In genomic region chr3:6255229-6255628, GRCh38 we compare ENCODE assay signal across 18 cellular contexts.
DNase-seq lines count a peak whose midpoint lies in the region; ATAC-seq and TF ChIP-seq lines count a peak whose summit lies in the region.
"Had no signal": no experiment of that assay in that cellular context is flagged by ENCODE, and none has a peak within 500 bp of the region (broad histone marks: within the 10 kb centered on the region; RNA-seq: fewer than 3 reads in every experiment).

No MANE protein-coding gene starts in this region.

- no peaks in the 10 kb centered on the region for H3K36me3 Mint-ChIP-seq in CD8-positive, alpha-beta T cell

- no peak overlapping the region for H3K4me3 ChIP-seq in DOHH2 (ENCODE audit: low read length)
- no peak overlapping the region for H3K4me3 ChIP-seq in OCI-LY1 (ENCODE audit: low read depth, low read length, poor library complexity, severe bottlenecking)
- H3K4me3 ChIP-seq in CD8-positive, alpha-beta T cell (ENCODE audit: low read depth, low read length) = no peak overlapping the region
- H3K4me3 ChIP-seq: HAP-1 had no signal

- H3K4me2 ChIP-seq in DOHH2 (ENCODE audit: low read length) (no peak overlapping the region), OCI-LY1 (ENCODE audit: low read length) (no peak overlapping the region)

- no peak overlapping the region for H3K4me3 Mint-ChIP-seq in CD8-positive, alpha-beta T cell
- H3K4me3 Mint-ChIP-seq: CD4-positive, alpha-beta T cell had no signal

- H3K4me1 ChIP-seq in DOHH2 (ENCODE audit: control insufficient read depth, low read length) (peaks cover 35% of the 10 kb centered on the region), OCI-LY1 (ENCODE audit: insufficient read depth, low read length, severe bottlenecking) (peaks cover 29% of the 10 kb centered on the region)
- H3K4me1 ChIP-seq in CD8-positive, alpha-beta T cell (ENCODE audit: insufficient read depth, low read length) = no peaks in the 10 kb centered on the region
- H3K4me1 ChIP-seq: BE2C, HAP-1 had no signal

- no peak overlapping the region for H3K9ac ChIP-seq in OCI-LY1 (ENCODE audit: low read length)

- TF ChIP-seq CTCF in DOHH2 (IDR thresholded peaks at IDR 0.05; ENCODE audit: low read depth, low read length, poor library complexity, severe bottlenecking) = peak; percentile 27
- peak; percentile 56 for TF ChIP-seq CTCF in OCI-LY1 (IDR thresholded peaks at IDR 0.05; ENCODE audit: low read length)
- no peak for TF ChIP-seq CTCF in CD8-positive, alpha-beta T cell (IDR thresholded peaks at IDR 0.05)

- H3F3A ChIP-seq in DOHH2 (ENCODE audit: control insufficient read depth, insufficient read depth) (peaks cover 8% of the 10 kb centered on the region), OCI-LY1 (ENCODE audit: insufficient read depth, low read length) (no peaks in the 10 kb centered on the region)

- H3K27ac Mint-ChIP-seq in CD8-positive, alpha-beta T cell = no peak overlapping the region
- H3K27ac Mint-ChIP-seq: CD4-positive, alpha-beta T cell had no signal

- H3K9me3 Mint-ChIP-seq in CD8-positive, alpha-beta T cell = peaks cover 4% of the 10 kb centered on the region

- no peaks in the 10 kb centered on the region for H3K79me2 ChIP-seq in DOHH2 (ENCODE audit: control insufficient read depth, low read length)
- no peaks in the 10 kb centered on the region for H3K79me2 ChIP-seq in OCI-LY1 (ENCODE audit: insufficient read depth, low read length)

- H3K36me3 ChIP-seq in DOHH2 (ENCODE audit: control insufficient read depth, low read length) (no peaks in the 10 kb centered on the region), OCI-LY1 (ENCODE audit: insufficient read depth, low read length) (no peaks in the 10 kb centered on the region)
- no peaks in the 10 kb centered on the region for H3K36me3 ChIP-seq in CD8-positive, alpha-beta T cell (ENCODE audit: insufficient read depth, low read length)
- H3K36me3 ChIP-seq: BE2C, HAP-1 had no signal

- H3K27me3 Mint-ChIP-seq in CD8-positive, alpha-beta T cell (ENCODE audit: low read depth) = no peaks in the 10 kb centered on the region
- H3K27me3 Mint-ChIP-seq: CD4-positive, alpha-beta T cell had no signal

- no peak overlapping the region for H2AFZ ChIP-seq in OCI-LY1 (ENCODE audit: low read length)

- POLR2A ChIA-PET in CD8-positive, alpha-beta T cell (lab: Charles Lee) = no interaction called here

- H3K4me1 Mint-ChIP-seq in CD8-positive, alpha-beta T cell (ENCODE audit: low read depth) = no peaks in the 10 kb centered on the region

- H3K27me3 ChIP-seq in DOHH2 (ENCODE audit: control insufficient read depth, low read length) (no peaks in the 10 kb centered on the region), OCI-LY1 (ENCODE audit: insufficient read depth, low read length) (no peaks in the 10 kb centered on the region)
- H3K27me3 ChIP-seq in CD8-positive, alpha-beta T cell (ENCODE audit: insufficient read depth, low read length) = no peaks in the 10 kb centered on the region
- H3K27me3 ChIP-seq: BE2C had no signal

- CTCF ChIA-PET in CD8-positive, alpha-beta T cell (lab: Charles Lee) = no interaction called here

- intact Hi-C loops in CD8-positive, alpha-beta T cell (cut with DNase I, micrococcal nuclease) = no loop called here

- H3K27ac ChIP-seq in DOHH2 (ENCODE audit: low read depth, low read length) = no peak overlapping the region
- H3K27ac ChIP-seq in OCI-LY1 (ENCODE audit: low read depth, low read length, poor library complexity, severe bottlenecking) = no peak overlapping the region
- H3K27ac ChIP-seq in CD8-positive, alpha-beta T cell (ENCODE audit: low read depth, low read length) = no peak overlapping the region

- H3K9me2 ChIP-seq in DOHH2 (replicated peaks; ENCODE audit: control insufficient read depth, low read length) = no peaks in the 10 kb centered on the region
- no peaks in the 10 kb centered on the region for H3K9me2 ChIP-seq in OCI-LY1 (ENCODE audit: low read depth, low read length)

- ATAC-seq in GM21360 (IDR thresholded peaks at IDR 0.05; ENCODE audit: unreplicated experiment) = no peak
- no peak for ATAC-seq in CD8-positive, alpha-beta T cell
- no peak for ATAC-seq in HG03039 (IDR thresholded peaks at IDR 0.05; ENCODE audit: unreplicated experiment)

- peak; percentile 12 for DNase-seq in SK-MEL-5 (ENCODE audit: low read depth, low spot score)
- no peak for DNase-seq in CD8-positive, alpha-beta T cell
- DNase-seq: ACHN; BE2C; C1 segment of cervical spinal cord; Calu3; CD4-positive, alpha-beta T cell; DMS79 treated with DMSO at 0.1 percent for 48 hours; EL; GOT3; IMR-90; Karpas-422; KBM-7 had no signal

- H3K9me3 ChIP-seq in DOHH2 (ENCODE audit: control insufficient read depth, insufficient read depth, low read length) (no peaks in the 10 kb centered on the region), OCI-LY1 (ENCODE audit: low read length) (0 out of 2 replicates have a peak, but pooled peaks cover 4% of the 10 kb centered on the region)
- no peaks in the 10 kb centered on the region for H3K9me3 ChIP-seq in CD8-positive, alpha-beta T cell (ENCODE audit: low read length)
- H3K9me3 ChIP-seq: BE2C, HAP-1 had no signal

- H4K20me1 ChIP-seq in DOHH2 (ENCODE audit: control insufficient read depth, insufficient read depth, low read depth, low read length) (no peaks in the 10 kb centered on the region), OCI-LY1 (ENCODE audit: insufficient read depth, low read length) (no peaks in the 10 kb centered on the region)

- in situ Hi-C loops in SK-MEL-5 (cut with HindIII; ENCODE audit: low pct_unique_long_range_greater_than_20kb, low sequenced_read_pairs) = no loop called here
